Comparison of ENCODE assay signal across 1 cellular context in genomic region chr7:65981965-65982792, GRCh38.
TF ChIP-seq lines count a peak whose summit lies in the region.

GUSB (minus strand) TSS chr7:65982213; CDS start chr7:65982183, 30 bp downstream.

TF ChIP-seq in HepG2, 621 proteins besides CTCF, POLR2A, EP300 and RAD21 (continued from another document and continues in another):
- TF ChIP-seq ZNF800 (CRISPR knock-in tag; IDR thresholded peaks at IDR 0.05), result peak; percentile 73
- peak; percentile 90 for TF ChIP-seq ZNF543 (CRISPR knock-in tag; IDR thresholded peaks at IDR 0.05)
- no peak for TF ChIP-seq NCOA5 (CRISPR knock-in tag; IDR thresholded peaks at IDR 0.05)
- peak; percentile 83 for TF ChIP-seq ZNF280B (CRISPR knock-in tag; IDR thresholded peaks at IDR 0.05; ENCODE audit: borderline replicate concordance)
- peak; percentile 93; the same call in 1 of the 2 replicates for TF ChIP-seq ZFP90 (CRISPR knock-in tag; IDR thresholded peaks at IDR 0.05; ENCODE audit: borderline replicate concordance)
- TF ChIP-seq NFE2 (CRISPR knock-in tag; IDR thresholded peaks at IDR 0.05), result no peak
- no peak for TF ChIP-seq HNF4G (IDR thresholded peaks at IDR 0.05; ENCODE audit: borderline replicate concordance, low read depth, low read length)
- TF ChIP-seq HNF4G (CRISPR knock-in tag; IDR thresholded peaks at IDR 0.05; ENCODE audit: borderline replicate concordance, low read depth), result peak; percentile 67; the same call in 1 of the 2 replicates
- no peak for TF ChIP-seq ZBTB7A (CRISPR knock-in tag; IDR thresholded peaks at IDR 0.05)
- TF ChIP-seq PCBP1 (IDR thresholded peaks at IDR 0.05; ENCODE audit: borderline replicate concordance, low read depth, low read length), result no peak; the same call in 1 of the 2 replicates
- no peak for TF ChIP-seq NFE2L2 (IDR thresholded peaks at IDR 0.05; ENCODE audit: low read length)
- TF ChIP-seq ZNF317 (CRISPR knock-in tag; IDR thresholded peaks at IDR 0.05), result peak; percentile 53
- peak; percentile 77; the same call in 1 of the 2 replicates for TF ChIP-seq PRDM15 (CRISPR knock-in tag; IDR thresholded peaks at IDR 0.05)
- peak; percentile 75 for TF ChIP-seq PATZ1 (CRISPR knock-in tag; IDR thresholded peaks at IDR 0.05)
- peak; percentile 93 for TF ChIP-seq HOXA5 (CRISPR knock-in tag; IDR thresholded peaks at IDR 0.05)
- no peak for TF ChIP-seq AFF4 (CRISPR knock-in tag; IDR thresholded peaks at IDR 0.05)
- TF ChIP-seq AGO2 (optimal IDR thresholded peaks at IDR 0.05; ENCODE audit: low read depth, low read length), result peak; percentile 46
- peak; percentile 68 for TF ChIP-seq ZNF143 (CRISPR knock-in tag; IDR thresholded peaks at IDR 0.05)
- TF ChIP-seq DDIT3 (CRISPR knock-in tag; IDR thresholded peaks at IDR 0.05), result 0 out of 2 replicates have a peak, but pooled peaks have one; percentile 57
- peak; percentile 81 for TF ChIP-seq ZNF781 (CRISPR knock-in tag; IDR thresholded peaks at IDR 0.05; ENCODE audit: borderline replicate concordance, not compliant biosample characterization)
- 0 out of 2 replicates have a peak, but pooled peaks have one; percentile 46 for TF ChIP-seq TIGD3 (CRISPR knock-in tag; IDR thresholded peaks at IDR 0.05; ENCODE audit: borderline replicate concordance)
- no peak for TF ChIP-seq ZNF557 (CRISPR knock-in tag; IDR thresholded peaks at IDR 0.05)
- TF ChIP-seq ZUFSP (CRISPR knock-in tag; IDR thresholded peaks at IDR 0.05; ENCODE audit: borderline replicate concordance), result no peak
- TF ChIP-seq KDM5B (CRISPR knock-in tag; IDR thresholded peaks at IDR 0.05; ENCODE audit: borderline replicate concordance), result peak; percentile 92
- no peak for TF ChIP-seq PBX2 (CRISPR knock-in tag; IDR thresholded peaks at IDR 0.05)
- 0 out of 2 replicates have a peak, but pooled peaks have one; percentile 87 for TF ChIP-seq TEAD2 (CRISPR knock-in tag; IDR thresholded peaks at IDR 0.05)
- TF ChIP-seq PRDM10 (CRISPR knock-in tag; IDR thresholded peaks at IDR 0.05; ENCODE audit: low read depth), result peak; percentile 74; the same call in 1 of the 2 replicates
- TF ChIP-seq HINFP (CRISPR knock-in tag; IDR thresholded peaks at IDR 0.05; ENCODE audit: low read depth), result peak; percentile 82; the same call in 1 of the 2 replicates
- no peak for TF ChIP-seq PAF1 (CRISPR knock-in tag; IDR thresholded peaks at IDR 0.05)
